8 cellular contexts compared by ENCODE assay signal in the genomic region with DNA sequence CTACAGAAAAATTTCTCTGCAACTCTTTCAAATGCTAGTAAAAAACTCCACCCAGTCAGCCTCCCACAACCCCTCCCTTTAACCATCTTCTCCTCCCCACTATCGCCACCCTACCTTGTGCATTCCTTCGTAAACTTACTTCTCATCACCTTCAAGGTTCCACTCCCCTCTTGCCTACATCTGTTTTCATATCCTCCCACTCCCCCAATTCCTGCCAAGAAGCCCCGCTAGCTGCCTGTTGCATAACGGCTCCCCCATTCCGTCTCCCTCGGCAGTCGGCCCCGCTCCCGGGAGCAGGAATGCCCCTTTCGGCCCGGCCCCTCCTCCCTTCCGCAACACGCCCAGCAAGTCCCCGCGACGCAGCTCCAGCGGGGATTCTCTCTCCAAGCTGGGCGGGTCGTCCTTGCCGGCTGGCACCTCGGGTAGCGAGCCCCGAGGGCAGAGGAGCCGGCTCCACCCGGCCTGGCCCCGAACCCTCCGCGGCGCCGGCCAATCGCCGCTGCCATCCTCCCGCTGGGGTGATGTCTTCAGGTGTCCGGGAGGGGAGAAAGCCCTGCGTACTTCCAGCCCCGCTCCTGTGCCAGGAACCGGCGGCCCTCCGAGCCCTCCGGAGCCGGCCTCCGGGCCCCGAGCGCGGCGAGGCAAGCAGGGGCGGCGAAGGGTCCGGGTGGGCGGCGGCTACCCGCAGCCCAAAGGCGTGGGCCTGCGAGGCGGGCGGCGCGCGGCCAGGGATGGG. TPM values are rescaled to one million over a fixed set of nuclear protein-coding genes. Genes with fewer than 3 reads are reported as not detected.
DNase-seq lines count a peak whose midpoint lies in the region; FAIRE-seq and TF ChIP-seq lines count a peak whose summit lies in the region.

No MANE protein-coding gene starts in this region.

- FAIRE-seq in GM12891 (lab: Jason Lieb, UNC), result peak; percentile 61

- no peaks in the 10 kb centered on the region for H3K27me3 ChIP-seq in MM.1S (replicated peaks; ENCODE audit: insufficient read depth, low read length)
- peaks cover 18% of the 10 kb centered on the region for H3K27me3 ChIP-seq in iPS-18a (ENCODE audit: control insufficient read depth, insufficient read depth, low read length)
- no peaks in the 10 kb centered on the region for H3K27me3 ChIP-seq in skeletal muscle satellite cell (ENCODE audit: control insufficient read depth, insufficient read depth, low read length)

- H3K36me3 Mint-ChIP-seq in brain, result peaks cover 14% of the 10 kb centered on the region

- peak overlapping the region; percentile 97 for H3K4me2 ChIP-seq in MM.1S (ENCODE audit: low read depth, low read length)
- peak overlapping the region; percentile 84 for H3K4me2 ChIP-seq in skeletal muscle satellite cell (ENCODE audit: low read length)

- H3K9me3 ChIP-seq in HEK293 (ENCODE audit: control insufficient read depth, insufficient read depth, low read depth, low read length) (no peaks in the 10 kb centered on the region), MM.1S (replicated peaks; ENCODE audit: insufficient read depth, low read length) (no peaks in the 10 kb centered on the region), iPS-18a (ENCODE audit: control insufficient read depth, low read depth, low read length) (no peaks in the 10 kb centered on the region), skeletal muscle satellite cell (replicated peaks; ENCODE audit: low read length) (no peaks in the 10 kb centered on the region)

- no peaks in the 10 kb centered on the region for H4K20me1 ChIP-seq in MM.1S (ENCODE audit: insufficient read depth, low read length)

- H3K36me3 ChIP-seq in HEK293 (ENCODE audit: control insufficient read depth in 2 of 2, insufficient read depth in 1 of 2, low read length in 2 of 2) (peaks cover 0 to 4% of the 10 kb centered on the region in 2 experiments), MM.1S (replicated peaks; ENCODE audit: insufficient read depth, low read length) (no peaks in the 10 kb centered on the region), iPS-18a (ENCODE audit: control insufficient read depth, low read depth, low read length) (no peaks in the 10 kb centered on the region), skeletal muscle satellite cell (ENCODE audit: insufficient read depth, low read length) (peaks cover 5% of the 10 kb centered on the region)

- 0 out of 2 replicates have a peak, but pooled peaks cover 2% of the 10 kb centered on the region for H3K4me1 ChIP-seq in HEK293 (ENCODE audit: control insufficient read depth, insufficient read depth, low read length)
- peaks cover 24% of the 10 kb centered on the region for H3K4me1 ChIP-seq in MM.1S (ENCODE audit: low read length)
- H3K4me1 ChIP-seq in iPS-18a (ENCODE audit: control insufficient read depth, low read depth, low read length), result peaks cover 11% of the 10 kb centered on the region
- H3K4me1 ChIP-seq in skeletal muscle satellite cell (ENCODE audit: control insufficient read depth, insufficient read depth, low read length), result peaks cover 11% of the 10 kb centered on the region

- peak overlapping the region; percentile 68 to 96 (median 87) for H3K27ac Mint-ChIP-seq in brain

- POLR2A ChIA-PET in HEK293 (lab: Yijun Ruan, JAX), result interaction anchor here (1.4 kb wide), 1 partner anchor 371 kb away, joined by 3 read pairs; a partner anchor contains a TSS

- no peak for TF ChIP-seq POLR2A in GM12891 (IDR thresholded peaks at IDR 0.05; ENCODE audit: low read depth, low read length)

- H3K9ac ChIP-seq in MM.1S (ENCODE audit: low read length) (peak overlapping the region; percentile 73), iPS-18a (ENCODE audit: low read length) (peak overlapping the region; percentile 53), skeletal muscle satellite cell (ENCODE audit: low read depth, low read length) (peak overlapping the region; percentile 90)

- DNase-seq in GM12891 (ENCODE audit: insufficient read length, low spot score) (peak; percentile 49), MM.1S (peak; percentile 67), UCSD-AML1 (lab: John Stamatoyannopoulos, UW; ENCODE audit: unreplicated experiment) (peak; percentile 64), amniotic stem cell (lab: John Stamatoyannopoulos, UW) (no peak)

- no peaks in the 10 kb centered on the region for H3K9me2 ChIP-seq in MM.1S (replicated peaks; ENCODE audit: insufficient read depth, low read length)

- H3F3A ChIP-seq in MM.1S (ENCODE audit: insufficient read depth, low read length), result peaks cover 21% of the 10 kb centered on the region

- peak; percentile 37; the same call in 1 of the 2 replicates for TF ChIP-seq CTCF in HEK293 (tag by site-specific recombination; IDR thresholded peaks at IDR 0.05)
- no peak for TF ChIP-seq CTCF in MM.1S (IDR thresholded peaks at IDR 0.05; ENCODE audit: low read length)
- no peak for TF ChIP-seq CTCF in brain (conservative IDR thresholded peaks at IDR 0.05)

- peak overlapping the region; percentile 92 to 99 (median 94) for H3K4me3 Mint-ChIP-seq in brain

- H3K4me1 Mint-ChIP-seq in brain, result peaks cover 32% of the 10 kb centered on the region

- peaks cover 37% of the 10 kb centered on the region for H3K79me2 ChIP-seq in MM.1S (ENCODE audit: low read length)

- H3K27ac ChIP-seq in HEK293 (ENCODE audit: extremely low read depth, low read depth, low read length), result peak overlapping the region; percentile 96
- H3K27ac ChIP-seq in MM.1S (ENCODE audit: low read length), result peak overlapping the region; percentile 64; the same call in 1 of the 2 replicates
- H3K27ac ChIP-seq in iPS-18a (ENCODE audit: low read length), result no peak overlapping the region

- H2AFZ ChIP-seq in MM.1S (ENCODE audit: low read length), result peak overlapping the region; percentile 97

- H3K4me3 ChIP-seq in HEK293 (ENCODE audit: low read depth, low read length), result peak overlapping the region; percentile 67
- peak overlapping the region; percentile 73 for H3K4me3 ChIP-seq in MM.1S (ENCODE audit: low read length)
- peak overlapping the region; percentile 94 for H3K4me3 ChIP-seq in iPS-18a (ENCODE audit: low read length)
- peak overlapping the region; percentile 85 for H3K4me3 ChIP-seq in skeletal muscle satellite cell (ENCODE audit: low read length)

- H3K9me3 Mint-ChIP-seq in brain, result peaks cover 0 to 5% (median 0%) of the 10 kb centered on the region in 5 experiments

- CTCF ChIA-PET in HEK293 (lab: Yijun Ruan, JAX), result interaction anchor here (0.6 kb wide), 1 partner anchor 221 kb away, joined by 3 read pairs; no protein-coding TSS in a partner anchor

- H3K27me3 Mint-ChIP-seq in brain, result peaks cover 11% of the 10 kb centered on the region

TF ChIP-seq in GM12891, 5 proteins besides CTCF, POLR2A, EP300 and RAD21:
- TF ChIP-seq TAF1 (IDR thresholded peaks at IDR 0.05; ENCODE audit: low read depth, low read length) (no peak), POU2F2 (IDR thresholded peaks at IDR 0.05; ENCODE audit: low read depth, low read length) (no peak), POLR2AphosphoS5 (IDR thresholded peaks at IDR 0.05; ENCODE audit: low read depth, low read length) (no peak), SPI1 (IDR thresholded peaks at IDR 0.05; ENCODE audit: low read depth, low read length) (no peak), PAX5 (IDR thresholded peaks at IDR 0.05; ENCODE audit: insufficient read depth, low read length, severe bottlenecking) (no peak)

TF ChIP-seq in HEK293, 187 proteins besides CTCF, POLR2A, EP300 and RAD21 (continues in another document):
- peak; percentile 71; the same call in 1 of the 2 replicates for TF ChIP-seq PRDM1 (tag by site-specific recombination; IDR thresholded peaks at IDR 0.05)
- TF ChIP-seq, protein P1, sequence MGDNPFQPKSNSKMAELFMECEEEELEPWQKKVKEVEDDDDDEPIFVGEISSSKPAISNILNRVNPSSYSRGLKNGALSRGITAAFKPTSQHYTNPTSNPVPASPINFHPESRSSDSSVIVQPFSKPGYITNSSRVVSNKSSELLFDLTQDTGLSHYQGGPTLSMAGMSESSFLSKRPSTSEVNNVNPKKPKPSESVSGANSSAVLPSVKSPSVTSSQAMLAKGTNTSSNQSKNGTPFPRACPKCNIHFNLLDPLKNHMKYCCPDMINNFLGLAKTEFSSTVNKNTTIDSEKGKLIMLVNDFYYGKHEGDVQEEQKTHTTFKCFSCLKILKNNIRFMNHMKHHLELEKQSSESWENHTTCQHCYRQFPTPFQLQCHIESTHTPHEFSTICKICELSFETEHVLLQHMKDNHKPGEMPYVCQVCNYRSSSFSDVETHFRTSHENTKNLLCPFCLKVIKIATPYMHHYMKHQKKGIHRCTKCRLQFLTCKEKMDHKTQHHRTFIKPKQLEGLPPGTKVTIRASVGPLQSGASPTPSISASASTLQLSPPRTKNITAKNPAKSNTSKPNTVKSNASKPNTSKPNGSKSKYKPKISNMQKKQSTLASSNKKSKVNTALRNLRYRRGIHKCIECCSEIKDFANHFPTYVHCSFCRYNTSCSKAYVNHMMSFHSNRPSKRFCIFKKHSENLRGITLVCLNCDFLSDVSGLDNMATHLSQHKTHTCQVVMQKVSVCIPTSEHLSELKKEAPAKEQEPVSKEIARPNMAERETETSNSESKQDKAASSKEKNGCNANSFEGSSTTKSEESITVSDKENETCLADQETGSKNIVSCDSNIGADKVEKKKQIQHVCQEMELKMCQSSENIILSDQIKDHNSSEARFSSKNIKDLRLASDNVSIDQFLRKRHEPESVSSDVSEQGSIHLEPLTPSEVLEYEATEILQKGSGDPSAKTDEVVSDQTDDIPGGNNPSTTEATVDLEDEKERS (tag by site-specific recombination; IDR thresholded peaks at IDR 0.05), result no peak
- no peak for TF ChIP-seq ZNF311 (tag by site-specific recombination; IDR thresholded peaks at IDR 0.05; ENCODE audit: borderline replicate concordance)
- TF ChIP-seq ZNF341 (tag by site-specific recombination; IDR thresholded peaks at IDR 0.05; ENCODE audit: low read depth), result peak; percentile 63
- TF ChIP-seq, protein P2, sequence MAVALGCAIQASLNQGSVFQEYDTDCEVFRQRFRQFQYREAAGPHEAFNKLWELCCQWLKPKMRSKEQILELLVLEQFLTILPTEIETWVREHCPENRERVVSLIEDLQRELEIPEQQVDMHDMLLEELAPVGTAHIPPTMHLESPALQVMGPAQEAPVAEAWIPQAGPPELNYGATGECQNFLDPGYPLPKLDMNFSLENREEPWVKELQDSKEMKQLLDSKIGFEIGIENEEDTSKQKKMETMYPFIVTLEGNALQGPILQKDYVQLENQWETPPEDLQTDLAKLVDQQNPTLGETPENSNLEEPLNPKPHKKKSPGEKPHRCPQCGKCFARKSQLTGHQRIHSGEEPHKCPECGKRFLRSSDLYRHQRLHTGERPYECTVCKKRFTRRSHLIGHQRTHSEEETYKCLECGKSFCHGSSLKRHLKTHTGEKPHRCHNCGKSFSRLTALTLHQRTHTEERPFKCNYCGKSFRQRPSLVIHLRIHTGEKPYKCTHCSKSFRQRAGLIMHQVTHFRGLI (tag by site-specific recombination; IDR thresholded peaks at IDR 0.05), result peak; percentile 87

RNA-seq across cellular contexts. Expression of a gene that starts 1.5 kb away (rescaled TPM):
- 2.6 TPM for polyA plus RNA-seq in GM12891 (2012; ENCODE audit: low read depth, missing spikeins)
- polyA plus RNA-seq in brain (ENCODE audit: insufficient read depth, low read depth, low replicate concordance), result 3.3 TPM
- total RNA-seq in skeletal muscle satellite cell (2012; rRNA removed), result 8.6 and 10.3 TPM in 2 replicates
